In genomic region chr9:132828201-132828770, GRCh38 we compare ENCODE assay signal across 20 cellular contexts. TPM values are rescaled to one million over a fixed set of nuclear protein-coding genes. Genes with fewer than 3 reads are reported as not detected.
"Had no signal": no experiment of that assay in that cellular context is flagged by ENCODE, and none has a peak within 500 bp of the region (broad histone marks: within the 10 kb centered on the region; RNA-seq: fewer than 3 reads in every experiment).

No MANE protein-coding gene starts in this region.

- DNase-seq: dermis blood vessel endothelial cell; esophagus squamous epithelium; foreskin fibroblast; head of caudate nucleus; left colon; left ventricle myocardium superior; mesendoderm; naive thymus-derived CD4-positive, alpha-beta T cell; nephron progenitor cell; psoas muscle; stimulated activated CD4-positive, alpha-beta T cell treated with anti-CD3 and anti-CD28 coated beads, Interleukin-4, amount 100 ng/mL, for 1 hour; stimulated activated CD8-positive, alpha-beta memory T cell treated with anti-CD3 and anti-CD28 coated beads, Interleukin-4, amount 100 ng/mL, for 48 hours; stimulated activated naive CD8-positive, alpha-beta T cell treated with anti-CD3 and anti-CD28 coated beads, Interleukin-15, Interleukin-2, amounts not matched to agents 100 U/mL and 50 U/mL, for 24 hours; thyroid gland; uterus had no signal

- H3K27me3 ChIP-seq: hepatocyte, neutrophil, suprapubic skin, thyroid gland, uterus had no signal

- H3K9me3 ChIP-seq: esophagus squamous epithelium, neutrophil, psoas muscle, suprapubic skin, thyroid gland, uterus had no signal

- H3K4me3 ChIP-seq: esophagus squamous epithelium, hepatocyte, psoas muscle, smooth muscle cell, suprapubic skin, thyroid gland, uterus had no signal

- H3K4me1 ChIP-seq: psoas muscle, suprapubic skin, uterus had no signal

- H2AFZ ChIP-seq: hepatocyte had no signal

- H3K4me2 ChIP-seq: hepatocyte, smooth muscle cell had no signal

- ATAC-seq: left colon; left ventricle myocardium superior; naive thymus-derived CD4-positive, alpha-beta T cell; psoas muscle; stimulated activated effector memory CD8-positive, alpha-beta T cell treated with anti-CD3 and anti-CD28 coated beads, Interleukin-12 subunit alpha, Interleukin-12 subunit beta, amount 100 ng/mL, for 72 hours; stimulated activated naive CD8-positive, alpha-beta T cell treated with anti-CD3 and anti-CD28 coated beads, Interleukin-15, Interleukin-2, amounts not matched to agents 100 U/mL and 50 U/mL, for 24 hours had no signal

- H3K79me2 ChIP-seq: hepatocyte had no signal

- H3K36me3 ChIP-seq: esophagus squamous epithelium, neutrophil, suprapubic skin, thyroid gland, uterus had no signal

- H3K27ac ChIP-seq: esophagus squamous epithelium, hepatocyte, neutrophil, psoas muscle, suprapubic skin, thyroid gland, uterus had no signal

RNA-seq across cellular contexts. Expression of gene AK8, which starts 49.8 kb away (rescaled TPM):
- total RNA-seq: dermis blood vessel endothelial cell, psoas muscle had no signal
